ENCODE assay signal across 8 cellular contexts in genomic region chr1:46184920-46185658, GRCh38. TPM values are rescaled to one million over a fixed set of nuclear protein-coding genes. Genes with fewer than 3 reads are reported as not detected.
A peak's percentile ranks its signal among the peaks of the same experiment; 100 is the strongest.
DNase-seq lines count a peak whose midpoint lies in the region; ATAC-seq, FAIRE-seq and TF ChIP-seq lines count a peak whose summit lies in the region.
"Had no signal": no experiment of that assay in that cellular context is flagged by ENCODE, and none has a peak within 500 bp of the region (broad histone marks: within the 10 kb centered on the region; RNA-seq: fewer than 3 reads in every experiment).

No MANE protein-coding gene starts in this region.

- H3K36me3 ChIP-seq in HCT116 (ENCODE audit: control insufficient read depth in 1 of 2, insufficient read depth in 2 of 2, low read length in 2 of 2): peaks cover 5 to 12% of the 10 kb centered on the region in 2 experiments; a peak in 1 of 4 replicates

- CTCF ChIA-PET in HCT116 (lab: Charles Lee): interaction anchor here (1.8 kb wide), 1 partner anchor 163 kb away, joined by 5 read pairs; no protein-coding TSS in a partner anchor

- H3K4me3 ChIP-seq in HCT116 (replicated peaks in 1 of 2; ENCODE audit: low read depth in 1 of 2, low read length in 2 of 2) (no peak overlapping the region), skin epidermis (no peak overlapping the region)

- no peaks in the 10 kb centered on the region for H3K36me3 Mint-ChIP-seq in activated T-cell treated with anti-CD3 and anti-CD28 coated beads, Interleukin-2, amount 50 U/mL, for 72 hours (ENCODE audit: insufficient read depth in 2 of 2)

- no peaks in the 10 kb centered on the region for H3K9me3 Mint-ChIP-seq in activated T-cell treated with anti-CD3 and anti-CD28 coated beads, Interleukin-2, amount 50 U/mL, for 72 hours

- H3K27me3 Mint-ChIP-seq in activated T-cell treated with anti-CD3 and anti-CD28 coated beads, Interleukin-2, amount 50 U/mL, for 72 hours (ENCODE audit: low read depth): no peaks in the 10 kb centered on the region

- POLR2A ChIA-PET in HCT116 (lab: Charles Lee): no interaction called here

- peaks cover 23% of the 10 kb centered on the region for H3K4me1 Mint-ChIP-seq in activated T-cell treated with anti-CD3 and anti-CD28 coated beads, Interleukin-2, amount 50 U/mL, for 72 hours (ENCODE audit: low read depth)

- TF ChIP-seq RAD21 in HCT116 (IDR thresholded peaks at IDR 0.05; ENCODE audit: low read depth): no peak

- TF ChIP-seq CTCF in HCT116 (IDR thresholded peaks at IDR 0.05 in 2 of 3, conservative IDR thresholded peaks at IDR 0.05 in 1 of 3; ENCODE audit: borderline replicate concordance in 1 of 3, insufficient read depth in 1 of 3, low read depth in 2 of 3, low read length in 2 of 3): no peak

- no peaks in the 10 kb centered on the region for H3K9me3 ChIP-seq in HCT116 (ENCODE audit: control insufficient read depth in 1 of 2, insufficient read depth in 1 of 2, low read depth in 1 of 2, low read length in 2 of 2)

- H3K4me2 ChIP-seq in HCT116 (ENCODE audit: low read length): peak overlapping the region; percentile 83

- FAIRE-seq in H54 (lab: Jason Lieb, UNC): no peak

- no peaks in the 10 kb centered on the region for H3K79me2 ChIP-seq in HCT116 (ENCODE audit: insufficient read depth, low read length)

- ATAC-seq in HCT116 (no peak), GM21737 (IDR thresholded peaks at IDR 0.05; ENCODE audit: unreplicated experiment) (no peak)
- ATAC-seq in activated T-cell treated with anti-CD3 and anti-CD28 coated beads, Interleukin-2, amount 50 U/mL, for 72 hours (replicated peaks in 1 of 2): peak; percentile 88 to 92

- DNase-seq in HCT116 (ENCODE audit: low read depth, low spot score) (no peak), MV-4-11 (lab: John Stamatoyannopoulos, UW) (no peak), H54 (ENCODE audit: insufficient read length, low spot score) (no peak)
- peak; percentile 73 to 82 for DNase-seq in activated T-cell treated with anti-CD3 and anti-CD28 coated beads, Interleukin-2, amount 50 U/mL, for 72 hours
- DNase-seq: DMS 273 treated with DMSO at 0.1 percent for 48 hours, NCI-H1417 had no signal

- no TSS peak for BruUV-seq in HCT116 (replicated peaks; lab: Mats Ljungman, UMichigan)

- intact Hi-C loops in HCT116 (cut with micrococcal nuclease): no loop called here

- peak overlapping the region; percentile 84 for H3K27ac Mint-ChIP-seq in activated T-cell treated with anti-CD3 and anti-CD28 coated beads, Interleukin-2, amount 50 U/mL, for 72 hours

- H3K4me1 ChIP-seq in HCT116 (ENCODE audit: control insufficient read depth in 1 of 2, insufficient read depth in 2 of 2, low read length in 2 of 2): peaks cover 61 to 81% of the 10 kb centered on the region in 2 experiments

- no peak overlapping the region; the same call in 1 of the 2 replicates for H3K9ac ChIP-seq in HCT116 (ENCODE audit: low read length)

- H3K27ac ChIP-seq in HCT116 (ENCODE audit: low read depth, low read length) (peak overlapping the region; percentile 90), skin epidermis (peak overlapping the region in 13 of 21 experiments; percentile 5 to 78 (median 66))

- no peak overlapping the region for H2AFZ ChIP-seq in HCT116 (ENCODE audit: low read depth, low read length, poor library complexity, severe bottlenecking)

- no peak for TF ChIP-seq POLR2A in HCT116 (IDR thresholded peaks at IDR 0.05; ENCODE audit: borderline replicate concordance, extremely low read depth, insufficient read depth, insufficient read length)
- no peak for TF ChIP-seq POLR2A in H54 (IDR thresholded peaks at IDR 0.05; ENCODE audit: low read depth, low read length)

- H3K4me3 Mint-ChIP-seq in activated T-cell treated with anti-CD3 and anti-CD28 coated beads, Interleukin-2, amount 50 U/mL, for 72 hours: peak overlapping the region; percentile 63 to 85

- H3K27me3 ChIP-seq in HCT116 (ENCODE audit: insufficient read depth, low read length): no peaks in the 10 kb centered on the region

- H4K20me1 ChIP-seq in HCT116 (ENCODE audit: insufficient read depth): no peaks in the 10 kb centered on the region

- H3K9me2 ChIP-seq in HCT116 (ENCODE audit: insufficient read depth): no peaks in the 10 kb centered on the region

- RAD21 ChIA-PET in HCT116 (lab: Charles Lee; ENCODE audit: low non-redundant PET in 1 of 2, low total read pairs in 2 of 2, uncharacterized antibody in 2 of 2, unreplicated experiment in 2 of 2): no interaction called here

TF ChIP-seq in HCT116, 20 proteins besides CTCF, POLR2A, EP300 and RAD21:
- TF ChIP-seq POLR2AphosphoS5 (IDR thresholded peaks at IDR 0.05; ENCODE audit: low read depth, low read length): 0 out of 2 replicates have a peak, but pooled peaks have one; percentile 11
- TF ChIP-seq ZFX (IDR thresholded peaks at IDR 0.05): no peak

RNA-seq across cellular contexts. Expression of gene P3R3URF, which starts 8.8 kb away (rescaled TPM):
- total RNA-seq in HCT116 (2021; ENCODE audit: unreplicated experiment): not detected
- polyA plus RNA-seq in HCT116 (2012): not detected in 2 replicates
- total RNA-seq in activated T-cell treated with anti-CD3 and anti-CD28 coated beads, Interleukin-2, amount 50 U/mL, for 72 hours: not detected

RNA-seq across cellular contexts. Expression of gene TSPAN1, which starts 10.2 kb away (rescaled TPM):
- 9.9 TPM for total RNA-seq in HCT116 (2021; ENCODE audit: unreplicated experiment)
- 24.2 and 30.2 TPM in 2 replicates for polyA plus RNA-seq in HCT116 (2012)
- total RNA-seq in activated T-cell treated with anti-CD3 and anti-CD28 coated beads, Interleukin-2, amount 50 U/mL, for 72 hours: under 1 TPM; 0.30 to 0.34 TPM

RNA-seq across cellular contexts. Expression of gene POMGNT1, which starts 13.1 kb away (rescaled TPM):
- total RNA-seq in HCT116 (2021; ENCODE audit: unreplicated experiment): 97.7 TPM
- 71.8 and 73.8 TPM in 2 replicates for polyA plus RNA-seq in HCT116 (2012)
- 10 to 100 TPM; 30.8 to 35.5 TPM for total RNA-seq in activated T-cell treated with anti-CD3 and anti-CD28 coated beads, Interleukin-2, amount 50 U/mL, for 72 hours

RNA-seq across cellular contexts. Expression of gene LURAP1, which starts 18.0 kb away (rescaled TPM):
- not detected for total RNA-seq in HCT116 (2021; ENCODE audit: unreplicated experiment)
- 0.07 and 0.23 TPM in 2 replicates for polyA plus RNA-seq in HCT116 (2012)
- under 1 TPM in 1 of 2 donors, not detected in 1; 0.21 TPM for total RNA-seq in activated T-cell treated with anti-CD3 and anti-CD28 coated beads, Interleukin-2, amount 50 U/mL, for 72 hours

RNA-seq across cellular contexts. Expression of gene PIK3R3, which starts 52.7 kb away (rescaled TPM):
- total RNA-seq in HCT116 (2021; ENCODE audit: unreplicated experiment): 1.6 TPM
- 0.30 and 0.59 TPM in 2 replicates for polyA plus RNA-seq in HCT116 (2012)
- under 1 TPM; 0.89 to 0.93 TPM for total RNA-seq in activated T-cell treated with anti-CD3 and anti-CD28 coated beads, Interleukin-2, amount 50 U/mL, for 72 hours

Comparison
In these comparisons a context has a peak if more than half of its experiments do, and no peak if none do; other contexts are left out.
1. ATAC-seq: peak in activated T-cell treated with anti-CD3 and anti-CD28 coated beads, Interleukin-2, amount 50 U/mL, for 72 hours (2 of 2); none in HCT116 (single experiment) and GM21737 (single experiment).
2. DNase-seq: peak in activated T-cell treated with anti-CD3 and anti-CD28 coated beads, Interleukin-2, amount 50 U/mL, for 72 hours (2 of 2); none in HCT116 (single experiment), MV-4-11 (single experiment) and H54 (single experiment).